ENCODE assay signal across 8 cellular contexts in genomic region chr12:19431407-19432308, GRCh38.
DNase-seq lines count a peak whose midpoint lies in the region; ATAC-seq lines count a peak whose summit lies in the region.

No MANE protein-coding gene starts in this region.

- H3K9me3 ChIP-seq in iPS-15b (ENCODE audit: control insufficient read depth, insufficient read depth, low read length): no peaks in the 10 kb centered on the region

- H3K9ac ChIP-seq in iPS-15b (ENCODE audit: low read depth, low read length): peak overlapping the region; percentile 32

- H3K27me3 ChIP-seq in iPS-15b (ENCODE audit: control insufficient read depth, insufficient read depth, low read length): no peaks in the 10 kb centered on the region

- H3K4me1 ChIP-seq in iPS-15b (ENCODE audit: control insufficient read depth, insufficient read depth, low read length): no peaks in the 10 kb centered on the region

- ATAC-seq in GM18870 (IDR thresholded peaks at IDR 0.05; ENCODE audit: unreplicated experiment): peak; percentile 67

- no peak overlapping the region for H3K4me3 ChIP-seq in iPS-15b (ENCODE audit: low read depth, low read length)

- no peaks in the 10 kb centered on the region for H3K36me3 ChIP-seq in iPS-15b (ENCODE audit: control insufficient read depth, insufficient read depth, low read length)

- peak; percentile 69 for DNase-seq in AG20443 (ENCODE audit: low spot score)
- peak; percentile 93 for DNase-seq in HPDE6-E6E7 (ENCODE audit: extremely low spot score)
- DNase-seq in activated CD8-positive, alpha-beta memory T cell treated with anti-CD3 and anti-CD28 coated beads, Interleukin-2, amount 50 U/mL, for 48 hours: peak; percentile 73
- DNase-seq in retina: no peak
- DNase-seq in GM19240 (ENCODE audit: insufficient read length, low spot score): no peak
- DNase-seq in putamen (ENCODE audit: low spot score): no peak

Comparison
In these comparisons a context has a peak if more than half of its experiments do, and no peak if none do; other contexts are left out.
1. DNase-seq: peak in AG20443 (single experiment), HPDE6-E6E7 (single experiment) and activated CD8-positive, alpha-beta memory T cell treated with anti-CD3 and anti-CD28 coated beads, Interleukin-2, amount 50 U/mL, for 48 hours (single experiment); none in retina (single experiment), GM19240 (single experiment) and putamen (single experiment).